35 cellular contexts compared by ENCODE assay signal in genomic region chr2:128109243-128109642, GRCh38.
"Had no signal": no experiment of that assay in that cellular context is flagged by ENCODE, and none has a peak within 500 bp of the region (broad histone marks: within the 10 kb centered on the region; RNA-seq: fewer than 3 reads in every experiment).

No MANE protein-coding gene starts in this region.

- H3K27me3 ChIP-seq: MG63 had no signal

- DNase-seq: MG63, MM.1S, MV-4-11, NCI-H1048, NCI-H1092, NCI-H1092 treated with DMSO at 0.1 percent for 48 hours, NCI-H1105, NCI-H1105 treated with DMSO at 0.1 percent for 48 hours, NCI-H1417, NCI-H1417 treated with DMSO at 0.1 percent for 48 hours, NCI-H1436, NCI-H1436 treated with DMSO at 0.1 percent for 48 hours, NCI-H146, NCI-H1694, NCI-H1694 treated with DMSO at 0.1 percent for 48 hours, NCI-H187, NCI-H187 treated with DMSO at 0.1 percent for 48 hours, NCI-H1930, NCI-H2029, NCI-H2029 treated with DMSO at 0.1 percent for 48 hours, NCI-H2081, NCI-H2081 treated with DMSO at 0.1 percent for 48 hours, NCI-H2107, NCI-H2171, NCI-H2171 treated with DMSO at 0.1 percent for 48 hours, NCI-H2227 treated with DMSO at 0.1 percent for 48 hours, NCI-H226, NCI-H345, NCI-H446, NCI-H446 treated with DMSO at 0.1 percent for 48 hours, NCI-H510A, NCI-H510A treated with DMSO at 0.1 percent for 48 hours, NCI-H524, NCI-H524 treated with DMSO at 0.1 percent for 48 hours, NCI-H526 had no signal

- H3K9me3 ChIP-seq: MG63 had no signal

- H3K4me3 ChIP-seq: MG63 had no signal
